ENCODE assay signal across 2 cellular contexts in the genomic region with DNA sequence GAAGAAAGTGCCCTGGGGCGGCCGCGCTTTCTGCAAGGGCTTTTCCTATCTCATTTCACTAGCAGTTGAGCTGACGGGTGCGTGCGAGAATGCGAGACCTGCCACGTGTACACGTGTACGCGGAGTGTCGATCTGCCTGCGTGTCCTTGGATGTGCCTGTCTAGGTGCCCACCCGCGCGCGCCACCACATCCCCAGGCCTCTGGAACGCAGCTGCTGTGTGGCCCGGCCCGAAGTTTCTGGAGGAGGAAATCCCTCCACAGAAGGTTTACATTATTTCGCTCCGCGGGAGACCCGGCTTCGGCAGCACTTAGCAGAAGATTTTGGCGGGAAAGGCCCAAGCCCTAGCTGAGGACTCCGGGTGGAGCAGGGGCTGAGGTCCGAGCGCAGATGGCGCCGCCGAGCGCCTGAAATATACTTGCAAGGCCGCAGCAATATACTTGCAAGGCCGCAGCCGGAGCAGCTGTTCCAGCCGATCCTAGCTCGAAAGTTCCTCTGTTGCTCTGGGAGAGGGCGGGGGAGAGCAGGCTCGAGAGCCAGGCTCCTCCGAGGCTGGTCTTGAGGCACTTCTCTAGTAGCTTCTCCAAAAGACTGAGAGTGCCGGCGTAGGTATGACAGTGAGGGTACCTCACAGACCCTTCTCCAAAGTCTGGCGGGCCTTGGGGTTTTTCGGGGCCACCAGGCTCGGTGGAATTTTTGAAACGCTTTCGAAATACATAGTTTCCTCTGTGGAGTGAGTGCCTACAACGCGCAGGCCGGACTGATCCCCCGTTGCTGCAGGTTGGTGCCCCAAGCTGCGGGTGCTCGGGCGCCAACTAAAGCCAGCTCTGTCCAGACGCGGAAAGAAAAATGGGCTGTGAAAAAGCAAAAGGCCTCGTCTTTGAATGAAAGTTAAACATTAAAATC.
TF ChIP-seq lines count a peak whose summit lies in the region.

No MANE protein-coding gene starts in this region.

TF ChIP-seq in H1, 55 proteins besides CTCF, POLR2A, EP300 and RAD21 (continues in another document):
- no peak for TF ChIP-seq SP4 (IDR thresholded peaks at IDR 0.05; ENCODE audit: low read length)
- peak; percentile 49; the same call in 1 of the 2 replicates for TF ChIP-seq KDM1A (IDR thresholded peaks at IDR 0.05; ENCODE audit: borderline replicate concordance, low read length)
- no peak for TF ChIP-seq JUND (IDR thresholded peaks at IDR 0.05; ENCODE audit: low read length)
- no peak for TF ChIP-seq SUZ12 (IDR thresholded peaks at IDR 0.05; ENCODE audit: low read length)
- peak; percentile 99 for TF ChIP-seq E2F6 (IDR thresholded peaks at IDR 0.05)
- TF ChIP-seq TEAD4 (IDR thresholded peaks at IDR 0.05; ENCODE audit: low read depth, low read length), result no peak
- TF ChIP-seq USF2 (IDR thresholded peaks at IDR 0.05; ENCODE audit: low read length), result no peak
- TF ChIP-seq SIX5 (IDR thresholded peaks at IDR 0.05; ENCODE audit: low read depth, low read length), result no peak
- TF ChIP-seq BRCA1 (IDR thresholded peaks at IDR 0.05; ENCODE audit: low read depth, low read length), result no peak
- TF ChIP-seq SIRT6 (IDR thresholded peaks at IDR 0.05; ENCODE audit: low read length), result no peak
- TF ChIP-seq PHF8 (conservative IDR thresholded peaks at IDR 0.05; ENCODE audit: low read depth, low read length), result no peak
- TF ChIP-seq NRF1 (IDR thresholded peaks at IDR 0.05; ENCODE audit: low read depth, low read length), result no peak
- no peak for TF ChIP-seq POLR2AphosphoS5 (IDR thresholded peaks at IDR 0.05; ENCODE audit: low read depth, low read length)
- no peak for TF ChIP-seq POU5F1 (IDR thresholded peaks at IDR 0.05; ENCODE audit: low read depth, low read length)
- TF ChIP-seq FOSL1 (IDR thresholded peaks at IDR 0.05; ENCODE audit: insufficient read depth, low read depth, low read length), result no peak
- no peak for TF ChIP-seq MAFK (IDR thresholded peaks at IDR 0.05; ENCODE audit: low read depth, low read length)
- no peak for TF ChIP-seq CBX8 (IDR thresholded peaks at IDR 0.05; ENCODE audit: borderline replicate concordance, low read depth, low read length)
- TF ChIP-seq BCL11A (IDR thresholded peaks at IDR 0.05; ENCODE audit: low read depth in 2 of 2, low read length in 2 of 2), result no peak
- TF ChIP-seq ATF2 (IDR thresholded peaks at IDR 0.05; ENCODE audit: low read length), result no peak
- TF ChIP-seq SIN3A (conservative IDR thresholded peaks at IDR 0.05 in 1 of 2, IDR thresholded peaks at IDR 0.05 in 1 of 2; ENCODE audit: low read depth in 1 of 2, low read length in 2 of 2), result no peak
- TF ChIP-seq CHD2 (IDR thresholded peaks at IDR 0.05; ENCODE audit: low read length), result no peak
- no peak for TF ChIP-seq ZNF274 (IDR thresholded peaks at IDR 0.05; ENCODE audit: borderline replicate concordance, extremely low read depth, low read length)
- TF ChIP-seq SRF (IDR thresholded peaks at IDR 0.05; ENCODE audit: low read depth, low read length), result no peak
- TF ChIP-seq RFX5 (IDR thresholded peaks at IDR 0.05; ENCODE audit: borderline replicate concordance, low read depth, low read length), result no peak
- no peak for TF ChIP-seq SAP30 (IDR thresholded peaks at IDR 0.05; ENCODE audit: insufficient read depth, insufficient replicate concordance, low read length)
- TF ChIP-seq ASH2L (IDR thresholded peaks at IDR 0.05; ENCODE audit: low read length), result no peak
- TF ChIP-seq TBP (IDR thresholded peaks at IDR 0.05; ENCODE audit: low read depth, low read length), result peak; percentile 61; the same call in 1 of the 2 replicates
- no peak for TF ChIP-seq SP1 (IDR thresholded peaks at IDR 0.05; ENCODE audit: low read depth, low read length)
- TF ChIP-seq CTBP2 (IDR thresholded peaks at IDR 0.05; ENCODE audit: borderline replicate concordance, insufficient read depth, insufficient read length, low read length), result peak; percentile 94
- no peak for TF ChIP-seq CHD1 (IDR thresholded peaks at IDR 0.05; ENCODE audit: low read depth, low read length)
- no peak for TF ChIP-seq RNF2 (IDR thresholded peaks at IDR 0.05; ENCODE audit: borderline replicate concordance, low read depth, low read length, missing control alignments, poor library complexity, severe bottlenecking)
- TF ChIP-seq RBBP5 (IDR thresholded peaks at IDR 0.05; ENCODE audit: borderline replicate concordance, low read depth, low read length), result no peak
- TF ChIP-seq TAF1 (IDR thresholded peaks at IDR 0.05; ENCODE audit: low read depth, low read length), result no peak
- no peak for TF ChIP-seq NANOG (IDR thresholded peaks at IDR 0.05; ENCODE audit: insufficient read depth, low read depth, low read length, poor library complexity, severe bottlenecking)
- TF ChIP-seq EGR1 (IDR thresholded peaks at IDR 0.05; ENCODE audit: borderline replicate concordance, low read depth, low read length), result peak; percentile 25; the same call in 1 of the 2 replicates
- no peak for TF ChIP-seq BACH1 (IDR thresholded peaks at IDR 0.05; ENCODE audit: low read length)
- TF ChIP-seq JUN (IDR thresholded peaks at IDR 0.05; ENCODE audit: low read depth, low read length), result no peak
- no peak for TF ChIP-seq TAF7 (optimal IDR thresholded peaks at IDR 0.05; ENCODE audit: borderline replicate concordance, low read depth, low read length)
- TF ChIP-seq, protein P1, sequence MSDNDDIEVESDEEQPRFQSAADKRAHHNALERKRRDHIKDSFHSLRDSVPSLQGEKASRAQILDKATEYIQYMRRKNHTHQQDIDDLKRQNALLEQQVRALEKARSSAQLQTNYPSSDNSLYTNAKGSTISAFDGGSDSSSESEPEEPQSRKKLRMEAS (IDR thresholded peaks at IDR 0.05), result peak; percentile 96
- no peak for TF ChIP-seq GABPA (IDR thresholded peaks at IDR 0.05; ENCODE audit: borderline replicate concordance, insufficient read depth, low read length)

TF ChIP-seq in neural cell, 6 proteins besides CTCF, POLR2A, EP300 and RAD21:
- TF ChIP-seq POLR2AphosphoS5 (IDR thresholded peaks at IDR 0.05) (no peak), EZH2 (IDR thresholded peaks at IDR 0.05; ENCODE audit: borderline replicate concordance, insufficient read depth, low read length, poor library complexity, severe bottlenecking) (peak; percentile 78)
